ENCODE assay signal across 1 cellular context in the genomic region with DNA sequence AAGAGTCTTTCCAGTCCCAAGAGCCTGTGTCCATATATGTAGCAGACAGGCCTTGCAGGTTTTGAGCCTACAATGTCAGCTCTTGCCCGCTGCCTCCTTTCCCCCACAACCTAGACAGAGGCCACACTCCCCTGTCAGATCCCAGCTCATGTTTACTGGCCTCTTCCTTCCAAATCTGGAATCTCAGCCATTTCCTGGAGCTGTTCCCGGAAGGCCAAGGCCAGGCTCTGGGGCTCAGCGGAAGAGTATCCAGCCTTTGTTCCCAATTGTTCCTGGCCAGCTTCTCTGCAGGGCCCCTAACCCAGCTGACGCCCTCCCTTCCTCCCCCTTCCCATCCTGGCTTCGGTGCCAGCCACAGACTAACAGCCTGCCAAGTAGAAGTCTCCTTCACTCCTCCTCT.
A peak's percentile ranks its signal among the peaks of the same experiment; 100 is the strongest.
TF ChIP-seq lines count a peak whose summit lies in the region.

No MANE protein-coding gene starts in this region.

TF ChIP-seq in PFSK-1, 5 proteins besides CTCF, POLR2A, EP300 and RAD21 (continued from another document):
- TF ChIP-seq, protein P1, sequence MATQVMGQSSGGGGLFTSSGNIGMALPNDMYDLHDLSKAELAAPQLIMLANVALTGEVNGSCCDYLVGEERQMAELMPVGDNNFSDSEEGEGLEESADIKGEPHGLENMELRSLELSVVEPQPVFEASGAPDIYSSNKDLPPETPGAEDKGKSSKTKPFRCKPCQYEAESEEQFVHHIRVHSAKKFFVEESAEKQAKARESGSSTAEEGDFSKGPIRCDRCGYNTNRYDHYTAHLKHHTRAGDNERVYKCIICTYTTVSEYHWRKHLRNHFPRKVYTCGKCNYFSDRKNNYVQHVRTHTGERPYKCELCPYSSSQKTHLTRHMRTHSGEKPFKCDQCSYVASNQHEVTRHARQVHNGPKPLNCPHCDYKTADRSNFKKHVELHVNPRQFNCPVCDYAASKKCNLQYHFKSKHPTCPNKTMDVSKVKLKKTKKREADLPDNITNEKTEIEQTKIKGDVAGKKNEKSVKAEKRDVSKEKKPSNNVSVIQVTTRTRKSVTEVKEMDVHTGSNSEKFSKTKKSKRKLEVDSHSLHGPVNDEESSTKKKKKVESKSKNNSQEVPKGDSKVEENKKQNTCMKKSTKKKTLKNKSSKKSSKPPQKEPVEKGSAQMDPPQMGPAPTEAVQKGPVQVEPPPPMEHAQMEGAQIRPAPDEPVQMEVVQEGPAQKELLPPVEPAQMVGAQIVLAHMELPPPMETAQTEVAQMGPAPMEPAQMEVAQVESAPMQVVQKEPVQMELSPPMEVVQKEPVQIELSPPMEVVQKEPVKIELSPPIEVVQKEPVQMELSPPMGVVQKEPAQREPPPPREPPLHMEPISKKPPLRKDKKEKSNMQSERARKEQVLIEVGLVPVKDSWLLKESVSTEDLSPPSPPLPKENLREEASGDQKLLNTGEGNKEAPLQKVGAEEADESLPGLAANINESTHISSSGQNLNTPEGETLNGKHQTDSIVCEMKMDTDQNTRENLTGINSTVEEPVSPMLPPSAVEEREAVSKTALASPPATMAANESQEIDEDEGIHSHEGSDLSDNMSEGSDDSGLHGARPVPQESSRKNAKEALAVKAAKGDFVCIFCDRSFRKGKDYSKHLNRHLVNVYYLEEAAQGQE (IDR thresholded peaks at IDR 0.05; ENCODE audit: insufficient read depth in 1 of 2, low read depth in 2 of 2, low read length in 2 of 2), result peak in 1 of 2 experiments; percentile 80; a peak in 2 of 4 replicates
